Comparison of ENCODE assay signal across 12 cellular contexts in the genomic region with DNA sequence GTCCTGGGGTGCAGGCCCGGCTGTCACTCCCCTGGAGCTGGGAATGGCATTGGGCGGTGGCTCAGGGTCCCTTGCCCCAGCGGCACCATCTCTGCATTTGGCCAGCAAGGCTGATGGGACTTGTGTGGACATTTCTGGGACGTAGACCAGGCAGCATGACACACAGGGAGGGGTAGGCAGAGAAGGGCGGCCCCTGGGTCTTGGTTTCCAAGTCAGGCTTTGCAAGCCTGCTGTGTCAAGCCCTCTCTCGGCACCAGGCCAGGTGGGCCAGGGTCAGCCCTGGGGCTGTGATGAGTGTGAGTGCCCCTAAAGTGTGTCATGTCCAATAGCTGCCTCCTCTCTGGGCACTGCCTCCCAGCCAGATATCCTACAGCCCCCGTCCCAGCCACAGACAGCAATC.
DNase-seq lines count a peak whose midpoint lies in the region; ATAC-seq lines count a peak whose summit lies in the region.
"Had no signal": no experiment of that assay in that cellular context is flagged by ENCODE, and none has a peak within 500 bp of the region (broad histone marks: within the 10 kb centered on the region; RNA-seq: fewer than 3 reads in every experiment).

No MANE protein-coding gene starts in this region.

- H3K9me3 ChIP-seq in right cardiac atrium (ENCODE audit: control insufficient read depth, low read length), result no peaks in the 10 kb centered on the region
- H3K9me3 ChIP-seq: upper lobe of right lung had no signal

- peaks cover 85% of the 10 kb centered on the region for H3K4me1 Mint-ChIP-seq in activated CD4-positive, alpha-beta memory T cell treated with anti-CD3 and anti-CD28 coated beads for 36 hours (ENCODE audit: low read depth)
- H3K4me1 Mint-ChIP-seq in activated CD4-positive, alpha-beta memory T cell treated with anti-CD3 and anti-CD28 coated beads, Interleukin-2, amount 10 ng/mL, durations not matched to agents 7 days and 5 days, result peaks cover 81% of the 10 kb centered on the region
- H3K4me1 Mint-ChIP-seq in activated naive CD8-positive, alpha-beta T cell treated with anti-CD3 and anti-CD28 coated beads, Interleukin-2, amount 50 U/mL, for 24 hours, result peaks cover 88% of the 10 kb centered on the region
- peaks cover 66 to 93% of the 10 kb centered on the region in 2 donors for H3K4me1 Mint-ChIP-seq in stimulated activated naive B cell treated with anti-CD40 and anti-IgM and Interleukin-4, amounts not matched to agents 10 μg/mL and 1 μg/mL and 100 μg/mL, for 72 hours

- no peak overlapping the region for H3K4me3 Mint-ChIP-seq in activated CD4-positive, alpha-beta memory T cell treated with anti-CD3 and anti-CD28 coated beads for 36 hours
- no peak overlapping the region for H3K4me3 Mint-ChIP-seq in activated CD4-positive, alpha-beta memory T cell treated with anti-CD3 and anti-CD28 coated beads, Interleukin-2, amount 10 ng/mL, durations not matched to agents 7 days and 5 days
- no peak overlapping the region for H3K4me3 Mint-ChIP-seq in activated naive CD8-positive, alpha-beta T cell treated with anti-CD3 and anti-CD28 coated beads, Interleukin-2, amount 50 U/mL, for 24 hours
- H3K4me3 Mint-ChIP-seq in stimulated activated naive B cell treated with anti-CD40 and anti-IgM and Interleukin-4, amounts not matched to agents 10 μg/mL and 1 μg/mL and 100 μg/mL, for 72 hours, result peak overlapping the region; percentile 16 to 58

- intact Hi-C loops in activated CD4-positive, alpha-beta memory T cell treated with anti-CD3 and anti-CD28 coated beads for 36 hours (cut with micrococcal nuclease), result loop anchor here (10.0 kb wide), 1 partner anchor 369 kb away; no protein-coding TSS in a partner anchor
- intact Hi-C loops in right cardiac atrium (cut with DNase I), result no loop called here

- H3K4me1 ChIP-seq in right cardiac atrium (ENCODE audit: control insufficient read depth, insufficient read depth, low read length), result peaks cover 47% of the 10 kb centered on the region

- peaks cover 25% of the 10 kb centered on the region for H3K36me3 Mint-ChIP-seq in activated CD4-positive, alpha-beta memory T cell treated with anti-CD3 and anti-CD28 coated beads for 36 hours
- H3K36me3 Mint-ChIP-seq in activated CD4-positive, alpha-beta memory T cell treated with anti-CD3 and anti-CD28 coated beads, Interleukin-2, amount 10 ng/mL, durations not matched to agents 7 days and 5 days (ENCODE audit: low read depth), result peaks cover 63% of the 10 kb centered on the region
- H3K36me3 Mint-ChIP-seq in activated naive CD8-positive, alpha-beta T cell treated with anti-CD3 and anti-CD28 coated beads, Interleukin-2, amount 50 U/mL, for 24 hours (ENCODE audit: low read depth), result peaks cover 16% of the 10 kb centered on the region
- H3K36me3 Mint-ChIP-seq in stimulated activated naive B cell treated with anti-CD40 and anti-IgM and Interleukin-4, amounts not matched to agents 10 μg/mL and 1 μg/mL and 100 μg/mL, for 72 hours, result peaks cover 19 to 34% of the 10 kb centered on the region in 2 donors

- ATAC-seq in activated naive CD8-positive, alpha-beta T cell treated with anti-CD3 and anti-CD28 coated beads, Interleukin-2, amount 50 U/mL, for 24 hours, result no peak
- ATAC-seq in right cardiac atrium (no peak), GM19455 (IDR thresholded peaks at IDR 0.05; ENCODE audit: unreplicated experiment) (no peak)
- ATAC-seq in stimulated activated naive B cell treated with anti-CD40 and anti-IgM and Interleukin-4, amounts not matched to agents 10 μg/mL and 1 μg/mL and 100 μg/mL, for 72 hours (replicated peaks), result no peak
- ATAC-seq: upper lobe of right lung had no signal

- CTCF ChIA-PET in activated CD4-positive, alpha-beta memory T cell treated with anti-CD3 and anti-CD28 coated beads for 36 hours (lab: Charles Lee), result interaction anchor here (3.5 to 7.7 kb wide), 2 partner anchors 19 to 47 kb away, joined by 17 to 60 read pairs; no protein-coding TSS in a partner anchor
- CTCF ChIA-PET in activated CD4-positive, alpha-beta memory T cell treated with anti-CD3 and anti-CD28 coated beads, Interleukin-2, amount 10 ng/mL, durations not matched to agents 7 days and 5 days (lab: Charles Lee), result interaction anchor here (1.2 to 4.4 kb wide), 3 partner anchors 16 to 76 kb away, joined by 3 to 19 read pairs (median 3); no protein-coding TSS in a partner anchor

- no peaks in the 10 kb centered on the region for H3K27me3 ChIP-seq in right cardiac atrium (ENCODE audit: control insufficient read depth, insufficient read depth)
- H3K27me3 ChIP-seq: upper lobe of right lung had no signal

- 83% methylated on average over 7 of the region's 7 CpGs for WGBS in right cardiac atrium

- H3K27me3 Mint-ChIP-seq in activated CD4-positive, alpha-beta memory T cell treated with anti-CD3 and anti-CD28 coated beads for 36 hours, result no peaks in the 10 kb centered on the region
- no peaks in the 10 kb centered on the region for H3K27me3 Mint-ChIP-seq in activated CD4-positive, alpha-beta memory T cell treated with anti-CD3 and anti-CD28 coated beads, Interleukin-2, amount 10 ng/mL, durations not matched to agents 7 days and 5 days
- no peaks in the 10 kb centered on the region for H3K27me3 Mint-ChIP-seq in activated naive CD8-positive, alpha-beta T cell treated with anti-CD3 and anti-CD28 coated beads, Interleukin-2, amount 50 U/mL, for 24 hours
- H3K27me3 Mint-ChIP-seq in stimulated activated naive B cell treated with anti-CD40 and anti-IgM and Interleukin-4, amounts not matched to agents 10 μg/mL and 1 μg/mL and 100 μg/mL, for 72 hours, result no peaks in the 10 kb centered on the region

- H3K4me3 ChIP-seq in right cardiac atrium (ENCODE audit: low read length), result no peak overlapping the region
- H3K4me3 ChIP-seq: upper lobe of right lung had no signal

- H3K27ac Mint-ChIP-seq in activated CD4-positive, alpha-beta memory T cell treated with anti-CD3 and anti-CD28 coated beads for 36 hours, result peak overlapping the region; percentile 13
- H3K27ac Mint-ChIP-seq in activated CD4-positive, alpha-beta memory T cell treated with anti-CD3 and anti-CD28 coated beads, Interleukin-2, amount 10 ng/mL, durations not matched to agents 7 days and 5 days, result no peak overlapping the region
- peak overlapping the region; percentile 34 for H3K27ac Mint-ChIP-seq in activated naive CD8-positive, alpha-beta T cell treated with anti-CD3 and anti-CD28 coated beads, Interleukin-2, amount 50 U/mL, for 24 hours
- H3K27ac Mint-ChIP-seq in stimulated activated naive B cell treated with anti-CD40 and anti-IgM and Interleukin-4, amounts not matched to agents 10 μg/mL and 1 μg/mL and 100 μg/mL, for 72 hours, result peak overlapping the region; percentile 93

- H3K27ac ChIP-seq in right cardiac atrium (ENCODE audit: low read length), result no peak overlapping the region
- H3K27ac ChIP-seq: upper lobe of right lung had no signal

- POLR2A ChIA-PET in activated CD4-positive, alpha-beta memory T cell treated with anti-CD3 and anti-CD28 coated beads for 36 hours (lab: Charles Lee), result interaction anchor here (1.6 to 5.9 kb wide), 4 partner anchors 16 to 100 kb away, joined by 5 to 114 read pairs (median 38); no protein-coding TSS in a partner anchor
- POLR2A ChIA-PET in activated CD4-positive, alpha-beta memory T cell treated with anti-CD3 and anti-CD28 coated beads, Interleukin-2, amount 10 ng/mL, durations not matched to agents 7 days and 5 days (lab: Charles Lee), result interaction anchor here (1.6 to 7.4 kb wide), 5 partner anchors 10 to 71 kb away, joined by 5 to 71 read pairs (median 14); no protein-coding TSS in a partner anchor

- DNase-seq in activated CD4-positive, alpha-beta memory T cell treated with anti-CD3 and anti-CD28 coated beads for 36 hours, result no peak
- DNase-seq in activated CD4-positive, alpha-beta memory T cell treated with anti-CD3 and anti-CD28 coated beads, Interleukin-2, amount 10 ng/mL, durations not matched to agents 7 days and 5 days, result no peak
- no peak for DNase-seq in activated naive CD8-positive, alpha-beta T cell treated with anti-CD3 and anti-CD28 coated beads, Interleukin-2, amount 50 U/mL, for 24 hours
- DNase-seq in right cardiac atrium, result peak in 2 of 3 donors; percentile 28 to 36
- no peak for DNase-seq in stimulated activated naive B cell treated with anti-CD40 and anti-IgM and Interleukin-4, amounts not matched to agents 10 μg/mL and 1 μg/mL and 100 μg/mL, for 72 hours
- no peak for DNase-seq in COR-L47 (lab: John Stamatoyannopoulos, UW)
- DNase-seq in A172 (ENCODE audit: low spot score), result no peak
- DNase-seq: NCI-H1105; SHP77; stimulated activated CD4-positive, alpha-beta T cell treated with anti-CD3 and anti-CD28 coated beads, Interleukin-1b, Interleukin-23, amount 100 ng/mL, for 48 hours; upper lobe of right lung had no signal

- no peaks in the 10 kb centered on the region for H3K9me3 Mint-ChIP-seq in activated CD4-positive, alpha-beta memory T cell treated with anti-CD3 and anti-CD28 coated beads for 36 hours
- H3K9me3 Mint-ChIP-seq in activated CD4-positive, alpha-beta memory T cell treated with anti-CD3 and anti-CD28 coated beads, Interleukin-2, amount 10 ng/mL, durations not matched to agents 7 days and 5 days, result no peaks in the 10 kb centered on the region
- H3K9me3 Mint-ChIP-seq in activated naive CD8-positive, alpha-beta T cell treated with anti-CD3 and anti-CD28 coated beads, Interleukin-2, amount 50 U/mL, for 24 hours, result no peaks in the 10 kb centered on the region
- no peaks in the 10 kb centered on the region for H3K9me3 Mint-ChIP-seq in stimulated activated naive B cell treated with anti-CD40 and anti-IgM and Interleukin-4, amounts not matched to agents 10 μg/mL and 1 μg/mL and 100 μg/mL, for 72 hours

Comparison
In these comparisons a context has a peak if more than half of its experiments do, and no peak if none do; other contexts are left out.
1. DNase-seq: peak in right cardiac atrium (2 of 3); none in activated CD4-positive, alpha-beta memory T cell treated with anti-CD3 and anti-CD28 coated beads for 36 hours (single experiment), activated CD4-positive, alpha-beta memory T cell treated with anti-CD3 and anti-CD28 coated beads, Interleukin-2, amount 10 ng/mL, durations not matched to agents 7 days and 5 days (single experiment), activated naive CD8-positive, alpha-beta T cell treated with anti-CD3 and anti-CD28 coated beads, Interleukin-2, amount 50 U/mL, for 24 hours (single experiment), stimulated activated naive B cell treated with anti-CD40 and anti-IgM and Interleukin-4, amounts not matched to agents 10 μg/mL and 1 μg/mL and 100 μg/mL, for 72 hours (single experiment), COR-L47 (single experiment) and A172 (single experiment).
2. H3K4me3 Mint-ChIP-seq: peak in stimulated activated naive B cell treated with anti-CD40 and anti-IgM and Interleukin-4, amounts not matched to agents 10 μg/mL and 1 μg/mL and 100 μg/mL, for 72 hours (2 of 2); none in activated CD4-positive, alpha-beta memory T cell treated with anti-CD3 and anti-CD28 coated beads for 36 hours (single experiment), activated CD4-positive, alpha-beta memory T cell treated with anti-CD3 and anti-CD28 coated beads, Interleukin-2, amount 10 ng/mL, durations not matched to agents 7 days and 5 days (single experiment) and activated naive CD8-positive, alpha-beta T cell treated with anti-CD3 and anti-CD28 coated beads, Interleukin-2, amount 50 U/mL, for 24 hours (single experiment).